In the genomic region with DNA sequence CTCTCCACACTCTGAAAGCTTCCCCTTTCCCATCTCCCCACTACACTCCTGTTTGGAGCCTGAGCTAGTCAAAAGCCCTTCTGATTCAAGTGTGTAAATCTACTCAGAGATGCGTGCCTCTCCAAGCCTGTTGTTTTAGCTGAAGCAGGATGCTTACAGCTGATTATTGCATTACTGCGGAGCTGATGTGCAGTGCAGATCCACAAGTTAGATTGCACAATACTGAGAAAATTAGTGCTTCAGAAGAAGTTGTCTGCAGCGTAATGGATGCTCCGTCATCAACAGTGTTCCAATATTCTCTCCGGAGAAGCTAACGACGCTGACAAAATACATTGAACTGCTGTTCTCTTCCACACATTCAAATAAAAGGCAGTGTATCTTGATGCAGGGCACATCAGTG, we compare ENCODE assay signal across 17 cellular contexts. TPM values are rescaled to one million over a fixed set of nuclear protein-coding genes. Genes with fewer than 3 reads are reported as not detected.
A peak's percentile ranks its signal among the peaks of the same experiment; 100 is the strongest.
DNase-seq lines count a peak whose midpoint lies in the region; ATAC-seq, FAIRE-seq and TF ChIP-seq lines count a peak whose summit lies in the region.
"Had no signal": no experiment of that assay in that cellular context is flagged by ENCODE, and none has a peak within 500 bp of the region (broad histone marks: within the 10 kb centered on the region; RNA-seq: fewer than 3 reads in every experiment).

No MANE protein-coding gene starts in this region.

- no peak overlapping the region for H3K9ac ChIP-seq in K562 (ENCODE audit: insufficient read depth in 1 of 2, low read depth in 2 of 2, low read length in 2 of 2)
- no peak overlapping the region for H3K9ac ChIP-seq in neural cell (ENCODE audit: low read length)
- no peak overlapping the region for H3K9ac ChIP-seq in trophoblast cell (ENCODE audit: low read length)

- no peak overlapping the region for H4K12ac ChIP-seq in trophoblast cell (ENCODE audit: low read depth, low read length)

- H2BK120ac ChIP-seq in trophoblast cell (ENCODE audit: insufficient read depth, low read length, poor library complexity), result no peak overlapping the region

- no peak overlapping the region for H3K14ac ChIP-seq in trophoblast cell (ENCODE audit: low read length)

- no peaks in the 10 kb centered on the region for H3K9me3 ChIP-seq in K562 (replicated peaks; ENCODE audit: control insufficient read depth, insufficient read depth, low read depth, low read length)
- no peaks in the 10 kb centered on the region for H3K9me3 ChIP-seq in neural cell (ENCODE audit: low read length)
- H3K9me3 ChIP-seq in trophoblast cell (ENCODE audit: insufficient read depth, low read depth, low read length), result no peaks in the 10 kb centered on the region
- H3K9me3 ChIP-seq: BE2C, MG63 had no signal

- no peaks in the 10 kb centered on the region for H3K36me3 ChIP-seq in K562 (ENCODE audit: control insufficient read depth, insufficient read depth, low read length)
- H3K36me3 ChIP-seq in neural cell (ENCODE audit: insufficient read depth, low read length), result no peaks in the 10 kb centered on the region
- H3K36me3 ChIP-seq in trophoblast cell (ENCODE audit: control insufficient read depth in 1 of 2, insufficient read depth in 2 of 2, low read length in 2 of 2), result no peaks in the 10 kb centered on the region
- H3K36me3 ChIP-seq: BE2C, MG63 had no signal

- no peak overlapping the region for H3K4me3 ChIP-seq in K562
- no peak overlapping the region for H3K4me3 ChIP-seq in neural cell (ENCODE audit: low read length)
- no peak overlapping the region for H3K4me3 ChIP-seq in trophoblast cell (ENCODE audit: low read depth, low read length)
- H3K4me3 ChIP-seq: GM23338, MG63 had no signal

- no peaks in the 10 kb centered on the region for H3K9me1 ChIP-seq in K562 (ENCODE audit: control insufficient read depth, insufficient read depth, low read length)

- H2AFZ ChIP-seq in K562 (ENCODE audit: low read depth, low read length) (no peak overlapping the region), neural cell (ENCODE audit: low read depth, low read length) (no peak overlapping the region), trophoblast cell (ENCODE audit: insufficient read depth, low read length, poor library complexity) (no peak overlapping the region)
- H2AFZ ChIP-seq: GM23338 had no signal

- H3K4me1 ChIP-seq in K562 (replicated peaks in 1 of 2; ENCODE audit: control insufficient read depth in 2 of 2, insufficient read depth in 2 of 2, low read length in 2 of 2) (no peaks in the 10 kb centered on the region), trophoblast cell (ENCODE audit: control insufficient read depth in 1 of 2, insufficient read depth in 2 of 2, low read length in 2 of 2) (no peaks in the 10 kb centered on the region)
- H3K4me1 ChIP-seq: BE2C had no signal

- no peak overlapping the region for H2BK5ac ChIP-seq in trophoblast cell (ENCODE audit: low read depth, low read length, poor library complexity)

- 5% methylated on average over 7 of the region's 7 CpGs for WGBS in K562 (ENCODE audit: insufficient coverage, low coverage, missing lambda C conversion rate)
- no CpG with 5 or more reads among the region's 7 CpGs for WGBS in trophoblast cell (ENCODE audit: extremely low coverage, insufficient coverage, insufficient read length)

- H3K4me2 ChIP-seq in K562 (ENCODE audit: insufficient read depth, low read length) (no peak overlapping the region), neural cell (ENCODE audit: low read length) (no peak overlapping the region), trophoblast cell (ENCODE audit: low read length) (no peak overlapping the region)
- H3K4me2 ChIP-seq: GM23338 had no signal

- BruUV-seq in K562 (replicated peaks; lab: Mats Ljungman, UMichigan), result no TSS peak

- H3K9me2 ChIP-seq in neural cell (ENCODE audit: insufficient read depth, low read length), result no peaks in the 10 kb centered on the region

- in situ Hi-C loops in K562 (cut with MboI), result no loop called here

- no peaks in the 10 kb centered on the region for H3K9me3 Mint-ChIP-seq in HFFc6
- H3K9me3 Mint-ChIP-seq: GM23338 had no signal

- TF ChIP-seq EP300 in K562 (IDR thresholded peaks at IDR 0.05; ENCODE audit: low read length), result no peak
- TF ChIP-seq EP300 in neural cell (conservative IDR thresholded peaks at IDR 0.05; ENCODE audit: poor library complexity, severe bottlenecking), result no peak

- no peaks in the 10 kb centered on the region for H4K20me1 ChIP-seq in K562 (replicated peaks; ENCODE audit: control insufficient read depth, insufficient read depth, low read length)
- H4K20me1 ChIP-seq in neural cell (ENCODE audit: insufficient read depth), result no peaks in the 10 kb centered on the region

- ATAC-seq in K562, result no peak
- ATAC-seq: GM23338 had no signal

- H3K79me2 ChIP-seq in K562 (ENCODE audit: control insufficient read depth, insufficient read depth, low read length), result no peaks in the 10 kb centered on the region
- no peaks in the 10 kb centered on the region for H3K79me2 ChIP-seq in neural cell (replicated peaks; ENCODE audit: insufficient read depth, low read length)
- no peaks in the 10 kb centered on the region for H3K79me2 ChIP-seq in trophoblast cell (ENCODE audit: control insufficient read depth, insufficient read depth, low read length, poor library complexity)

- H3K79me1 ChIP-seq in trophoblast cell (ENCODE audit: low read length), result no peaks in the 10 kb centered on the region

- CTCF ChIA-PET in K562 (lab: Yijun Ruan, JAX; ENCODE audit: low intra/inter-chr PET ratio), result no interaction called here

- POLR2A ChIA-PET in K562 (lab: Yijun Ruan, JAX), result interaction anchor here (0.6 to 6.6 kb wide), 2 partner anchors 10 to 14 kb away, joined by 3 to 33 read pairs; no protein-coding TSS in a partner anchor

- no peak overlapping the region for H3K18ac ChIP-seq in trophoblast cell (ENCODE audit: low read length)

- peaks cover 47% of the 10 kb centered on the region for H3K4me1 Mint-ChIP-seq in HFFc6 (ENCODE audit: low read depth)
- H3K4me1 Mint-ChIP-seq: GM23338 had no signal

- no peak overlapping the region for H2BK12ac ChIP-seq in trophoblast cell (ENCODE audit: low read length)

- no peaks in the 10 kb centered on the region; the same call in 1 of the 2 replicates for H3K27me3 Mint-ChIP-seq in HFFc6 (ENCODE audit: insufficient read depth)

- H3K23ac ChIP-seq in trophoblast cell (ENCODE audit: low read length), result no peak overlapping the region

- no peak for TF ChIP-seq POLR2A in K562 (conservative IDR thresholded peaks at IDR 0.05)

- no peak overlapping the region for H3K27ac ChIP-seq in K562 (ENCODE audit: extremely low read depth, low read depth, low read length)
- peak overlapping the region; percentile 8 for H3K27ac ChIP-seq in neural cell (ENCODE audit: low read length)
- no peak overlapping the region for H3K27ac ChIP-seq in trophoblast cell (ENCODE audit: low read depth, low read length)

- no peaks in the 10 kb centered on the region for H3F3A ChIP-seq in neural cell (ENCODE audit: insufficient read depth, low read length, poor library complexity, severe bottlenecking)

- H3K4ac ChIP-seq in trophoblast cell (ENCODE audit: low read depth, low read length), result no peak overlapping the region

- no peak for TF ChIP-seq RAD21 in K562 (CRISPR knock-in tag; conservative IDR thresholded peaks at IDR 0.05 in 1 of 2, IDR thresholded peaks at IDR 0.05 in 1 of 2)
- TF ChIP-seq RAD21 in neural cell (conservative IDR thresholded peaks at IDR 0.05), result no peak

- no peak for FAIRE-seq in K562 (lab: Jason Lieb, UNC)

- DNase-seq in HFFc6, result no peak
- DNase-seq in NCI-H2029 treated with DMSO at 0.1 percent for 48 hours (lab: John Stamatoyannopoulos, UW), result peak; percentile 57
- no peak for DNase-seq in K562 (ENCODE audit: extremely low read depth in 1 of 4, low spot score in 3 of 4)
- no peak for DNase-seq in NCI-H2081 treated with DMSO at 0.1 percent for 48 hours (lab: John Stamatoyannopoulos, UW)
- DNase-seq in SW480 (ENCODE audit: low spot score), result no peak
- DNase-seq in trophoblast cell, result no peak
- DNase-seq: BE2C; CD4-positive, alpha-beta memory T cell; DND-41; GF-D8; MG63; NCI-H1105; NCI-H2081; NCI-H510A; SIG-M5 had no signal

- H2AK5ac ChIP-seq in trophoblast cell (ENCODE audit: low read length), result no peak overlapping the region

- intact Hi-C loops in K562 (cut with micrococcal nuclease), result no loop called here

- H3K27ac Mint-ChIP-seq in HFFc6, result peak overlapping the region; percentile 14; the same call in 1 of the 2 replicates
- H3K27ac Mint-ChIP-seq: CD4-positive, alpha-beta memory T cell; GM23338 had no signal

- no peak overlapping the region for H4K91ac ChIP-seq in trophoblast cell (ENCODE audit: low read depth, low read length)

- no peaks in the 10 kb centered on the region for H3K36me3 Mint-ChIP-seq in HFFc6 (ENCODE audit: low read depth)
- H3K36me3 Mint-ChIP-seq: CD4-positive, alpha-beta memory T cell had no signal

- no peak overlapping the region for H3K4me3 Mint-ChIP-seq in HFFc6
- H3K4me3 Mint-ChIP-seq: CD4-positive, alpha-beta memory T cell; GM23338 had no signal

- no peak overlapping the region for H4K8ac ChIP-seq in trophoblast cell (ENCODE audit: low read depth, low read length)

- TF ChIP-seq CTCF in HFFc6 (IDR thresholded peaks at IDR 0.05), result no peak
- no peak for TF ChIP-seq CTCF in K562 (IDR thresholded peaks at IDR 0.05 in 2 of 3, conservative IDR thresholded peaks at IDR 0.05 in 1 of 3; ENCODE audit: insufficient read depth in 2 of 3, low read depth in 1 of 3, low read length in 3 of 3)
- no peak for TF ChIP-seq CTCF in neural cell (IDR thresholded peaks at IDR 0.05; ENCODE audit: poor library complexity, severe bottlenecking)

- H3K27me3 ChIP-seq in K562 (ENCODE audit: control insufficient read depth in 2 of 2, insufficient read depth in 2 of 2, low read length in 2 of 2) (peaks cover 4 to 41% of the 10 kb centered on the region in 2 experiments; a peak in 4 of 5 replicates), neural cell (ENCODE audit: insufficient read depth, low read depth, low read length) (no peaks in the 10 kb centered on the region), trophoblast cell (ENCODE audit: insufficient read depth, low read length) (no peaks in the 10 kb centered on the region)
- H3K27me3 ChIP-seq: BE2C, MG63 had no signal

RNA-seq across cellular contexts. Expression of gene NLRP1, which starts 44.8 kb away (rescaled TPM):
- 10 to 100 TPM; 26.9 to 44.9 (median 40.6) TPM for total RNA-seq in HFFc6 (2021; fragmentation: NEBNext Ultra II Directional; extraction: Animal tissue kit (Norgen Biotek cat#: 25700))
- 185 and 304 TPM in 2 replicates for total RNA-seq in K562 (2011; cell fraction: chromatin; rRNA removed; ENCODE audit: low replicate concordance)
- 150 and 159 TPM in 2 replicates for total RNA-seq in K562 (2011; cell fraction: nucleolus; rRNA removed)
- 157 TPM in 2 replicates for total RNA-seq in K562 (2011; cell fraction: nucleoplasm; rRNA removed)
- total RNA-seq in K562 (2014; rRNA removed) (27.7 and 37.8 TPM in 2 replicates), K562 (2014; rRNA removed; fragmentation: Illumina TruSeq; extraction: Trizol) (14.9 and 18.8 TPM in 2 replicates), K562 (2015; rRNA removed; fragmentation: Illumina TruSeq; extraction: Trizol) (17.2 and 19.3 TPM in 2 replicates), K562 (2021) (36.7 and 47.4 TPM in 2 replicates)
- polyA plus RNA-seq in K562 (2011; rRNA removed) (44.6 and 47.1 TPM in 2 replicates), K562 (2014; fragmentation: Illumina TruSeq; extraction: Trizol) (51.1 and 53.9 TPM in 2 replicates), K562 (2014; fragmentation: Nextera tagmentation; extraction: Ambion mirVana) (1 to 10 TPM; 4.0 to 4.1 TPM), K562 (2014; rRNA removed) (61.0 and 69.4 TPM in 2 replicates), neural cell (249 and 255 TPM in 2 replicates)
- polyA plus RNA-seq in K562 (2011; cell fraction: cytosol; rRNA removed), result 32.2 and 35.4 TPM in 2 replicates
- 282 and 529 TPM in 2 replicates for polyA plus RNA-seq in K562 (2011; cell fraction: nucleus; rRNA removed)
- polyA plus RNA-seq in K562 (2012), result 26.6 and 58.6 TPM in 2 replicates
- 13.3 and 17.5 TPM in 2 replicates for polyA minus RNA-seq in K562 (2011; rRNA and poly(A)+ RNA removed)
- 12.6 and 12.8 TPM in 2 replicates for polyA minus RNA-seq in K562 (2011; cell fraction: cytosol; rRNA and poly(A)+ RNA removed)
- polyA minus RNA-seq in K562 (2011; cell fraction: nucleus; rRNA and poly(A)+ RNA removed), result 47.7 and 52.1 TPM in 2 replicates
- 131 and 156 TPM in 2 replicates for polyA minus RNA-seq in neural cell
- polyA plus RNA-seq in trophoblast cell (2013), result 5.6 TPM in 2 replicates
